Comparison of ENCODE assay signal across 14 cellular contexts in the genomic region with DNA sequence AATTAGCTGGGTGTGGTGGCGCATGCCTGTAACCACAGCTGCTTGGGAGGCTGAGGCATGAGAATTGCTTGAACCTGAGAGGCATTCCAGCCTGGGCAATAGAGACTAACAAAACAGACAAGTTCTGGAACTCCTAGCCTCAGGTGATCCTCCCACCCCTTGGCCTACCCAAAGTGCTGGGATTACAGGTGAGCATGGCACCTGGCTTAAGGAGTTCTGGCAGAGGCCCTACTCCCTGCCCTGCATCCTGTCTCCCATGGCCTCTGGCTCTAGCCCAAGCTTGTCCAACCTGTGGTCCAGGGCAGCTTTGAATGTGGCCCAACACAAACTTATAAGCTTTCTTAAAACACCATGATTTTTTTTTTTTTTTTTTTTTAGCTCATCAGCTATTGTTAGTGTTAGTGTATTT.
"Had no signal": no experiment of that assay in that cellular context is flagged by ENCODE, and none has a peak within 500 bp of the region (broad histone marks: within the 10 kb centered on the region; RNA-seq: fewer than 3 reads in every experiment).

No MANE protein-coding gene starts in this region.

- H3K4me3 ChIP-seq: body of pancreas, coronary artery, sigmoid colon, tibial nerve had no signal

- ATAC-seq: activated naive CD4-positive, alpha-beta T cell treated with anti-CD3 and anti-CD28 coated beads, Interleukin-2, amount 50 U/mL, for 72 hours; activated T-helper 17 cell treated with anti-CD3 and anti-CD28 coated beads, Interleukin-2, amount 50 U/mL, for 72 hours; body of pancreas; stimulated activated naive B cell treated with anti-CD40 and anti-IgM and Interleukin-4, amounts not matched to agents 10 μg/mL and 1 μg/mL and 100 μg/mL, for 72 hours had no signal

- DNase-seq: activated CD4-positive, alpha-beta T cell treated with anti-CD3 and anti-CD28 coated beads, Interleukin-2, amount 50 U/mL, for 1 hour; amniotic stem cell; central memory CD4-positive, alpha-beta T cell; effector memory CD4-positive, alpha-beta T cell; hippocampal formation; kidney glomerular epithelial cell; sigmoid colon; stimulated activated CD4-positive, alpha-beta T cell treated with anti-CD3 and anti-CD28 coated beads, Interleukin-2, amount 100 ng/mL, for 24 hours; stimulated activated naive B cell treated with anti-CD40 and anti-IgM and Interleukin-4, amounts not matched to agents 10 μg/mL and 1 μg/mL and 100 μg/mL, for 72 hours had no signal

- H3K27ac ChIP-seq: body of pancreas, coronary artery, sigmoid colon, tibial nerve had no signal

- H3K27me3 ChIP-seq: body of pancreas, sigmoid colon, tibial nerve had no signal

- H3K9me3 ChIP-seq: body of pancreas, sigmoid colon, tibial nerve had no signal
